In the genomic region with DNA sequence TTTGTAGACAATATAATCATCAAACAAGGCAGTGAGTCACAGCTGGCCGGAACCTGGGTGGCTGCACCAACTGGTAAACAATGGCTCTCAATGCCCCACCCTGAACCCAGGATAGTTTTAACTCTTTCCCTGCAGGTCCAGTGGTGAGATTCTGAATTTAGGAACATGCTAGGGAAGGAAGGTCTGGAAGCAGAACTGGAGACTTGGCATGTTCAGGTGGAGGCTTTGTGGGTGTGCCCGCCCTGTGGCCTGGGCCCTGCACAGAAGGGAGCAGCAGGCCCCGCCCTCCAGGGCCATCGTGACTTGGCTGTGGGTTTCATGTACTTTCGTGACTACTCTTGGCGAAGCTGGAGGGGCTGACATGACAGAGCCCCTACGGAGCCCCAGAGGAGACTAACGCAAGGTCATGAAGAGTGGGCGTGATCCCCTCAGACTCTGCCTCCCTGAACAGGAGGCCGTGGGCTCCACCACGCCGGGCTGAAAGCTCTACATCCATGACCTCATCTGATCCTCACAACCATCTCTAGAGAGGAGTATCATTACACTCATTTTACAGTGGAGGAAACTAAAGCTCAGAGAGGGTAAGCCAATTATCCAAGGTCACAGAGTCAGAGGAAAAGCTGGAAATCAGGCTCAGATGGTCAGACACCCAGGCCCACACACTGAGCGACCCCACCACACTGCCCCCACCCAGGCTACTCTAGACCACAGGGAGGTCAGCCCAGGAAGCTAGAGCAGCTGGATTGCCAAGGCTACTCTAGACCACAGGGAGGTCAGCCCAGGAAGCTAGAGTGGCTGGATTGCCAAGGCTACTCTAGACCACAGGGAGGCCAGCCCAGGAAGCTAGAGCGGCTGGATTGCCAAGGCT, we compare ENCODE assay signal across 8 cellular contexts. TPM values are rescaled to one million over a fixed set of nuclear protein-coding genes. Genes with fewer than 3 reads are reported as not detected.
DNase-seq lines count a peak whose midpoint lies in the region; ATAC-seq and TF ChIP-seq lines count a peak whose summit lies in the region.

No MANE protein-coding gene starts in this region.

- H2AK9ac ChIP-seq in IMR-90 (replicated peaks; ENCODE audit: low read depth, low read length, poor library complexity) = peak overlapping the region; percentile 85

- peak overlapping the region; percentile 1 for H2AFZ ChIP-seq in IMR-90 (replicated peaks; ENCODE audit: low read length, poor library complexity)

- peaks cover 24 to 75% of the 10 kb centered on the region in 2 experiments for H3K79me1 ChIP-seq in IMR-90 (ENCODE audit: low read depth in 1 of 2, low read length in 2 of 2)

- H3K14ac ChIP-seq in IMR-90 (replicated peaks; ENCODE audit: low read depth, low read length) = peak overlapping the region; percentile 42

- no peak; the same call in 1 of the 2 replicates for TF ChIP-seq RAD21 in IMR-90 (IDR thresholded peaks at IDR 0.05; ENCODE audit: low read length)

- in situ Hi-C loops in IMR-90 (cut with MboI; ENCODE audit: low sequenced_read_pairs) = no loop called here

- H4K20me1 ChIP-seq in IMR-90 (ENCODE audit: insufficient read depth, low read length) = peaks cover 5% of the 10 kb centered on the region; the same call in 1 of the 2 replicates

- H2BK120ac ChIP-seq in IMR-90 (ENCODE audit: low read depth, low read length) = peak overlapping the region; percentile 89

- no TSS peak for BruUV-seq in IMR-90 (replicated peaks; lab: Mats Ljungman, UMichigan)

- DNase-seq in AG08395 (ENCODE audit: low spot score) (peak; percentile 78), IMR-90 (peak; percentile 57), NCI-H2029 (lab: John Stamatoyannopoulos, UW) (no peak), NCI-H524 (lab: John Stamatoyannopoulos, UW) (no peak)
- no peak for DNase-seq in naive thymus-derived CD8-positive, alpha-beta T cell

- peaks cover 0 to 44% (median 7%) of the 10 kb centered on the region in 3 donors for H3K36me3 Mint-ChIP-seq in naive thymus-derived CD8-positive, alpha-beta T cell

- peak; percentile 76 for ATAC-seq in IMR-90 (ENCODE audit: low read depth)
- ATAC-seq in naive thymus-derived CD8-positive, alpha-beta T cell = no peak
- ATAC-seq in GM19324 (IDR thresholded peaks at IDR 0.05; ENCODE audit: low FRiP score, unreplicated experiment) = no peak
- no peak for ATAC-seq in HG03520 (IDR thresholded peaks at IDR 0.05; ENCODE audit: unreplicated experiment)

- intact Hi-C loops in IMR-90 (cut with micrococcal nuclease) = no loop called here

- peak overlapping the region; percentile 31 for H2BK20ac ChIP-seq in IMR-90 (ENCODE audit: low read depth, low read length)

- H3K4me2 ChIP-seq in IMR-90 (ENCODE audit: low read depth, low read length) = no peak overlapping the region

- CTCF ChIA-PET in IMR-90 (lab: Yijun Ruan, JAX) = interaction anchor here (2.0 kb wide), 1 partner anchor 11 kb away, joined by 6 read pairs; no protein-coding TSS in a partner anchor

- POLR2A ChIA-PET in IMR-90 (lab: Charles Lee; ENCODE audit: unreplicated experiment) = no interaction called here
- POLR2A ChIA-PET in naive thymus-derived CD8-positive, alpha-beta T cell (lab: Charles Lee) = interaction anchor here (1.1 kb wide), 1 partner anchor 42 kb away, joined by 3 read pairs; no protein-coding TSS in a partner anchor

- no peak overlapping the region for H3K4me3 Mint-ChIP-seq in naive thymus-derived CD8-positive, alpha-beta T cell

- peak overlapping the region; percentile 51 for H3K4ac ChIP-seq in IMR-90 (ENCODE audit: low read depth, low read length)

- H4K5ac ChIP-seq in IMR-90 (ENCODE audit: low read depth, low read length) = peak overlapping the region; percentile 51; the same call in 1 of the 2 replicates

- H3K4me1 Mint-ChIP-seq in naive thymus-derived CD8-positive, alpha-beta T cell = peaks cover 2 to 17% (median 6%) of the 10 kb centered on the region in 4 donors

- H3K4me3 ChIP-seq in IMR-90 (ENCODE audit: insufficient read depth, low read depth, low read length) (no peak overlapping the region), duodenal mucosa (ENCODE audit: low read depth in 1 of 2, low read length in 2 of 2) (no peak overlapping the region)

- H4K91ac ChIP-seq in IMR-90 (ENCODE audit: insufficient read depth, low read depth, low read length) = peak overlapping the region; percentile 88

- no peak for TF ChIP-seq POLR2A in IMR-90 (IDR thresholded peaks at IDR 0.05; ENCODE audit: low read depth, low read length)

- peak overlapping the region; percentile 75 for H3K56ac ChIP-seq in IMR-90 (ENCODE audit: extremely low read depth, insufficient read depth, low read length)

- TF ChIP-seq CTCF in IMR-90 (conservative IDR thresholded peaks at IDR 0.05; ENCODE audit: low read depth, low read length) = no peak

- peak overlapping the region; percentile 60; the same call in 1 of the 2 replicates for H3K23ac ChIP-seq in IMR-90 (ENCODE audit: low read depth, low read length)

- peaks cover 17% of the 10 kb centered on the region for H3K4me1 ChIP-seq in IMR-90 (ENCODE audit: control insufficient read depth, insufficient read depth, low read length)
- H3K4me1 ChIP-seq in duodenal mucosa (ENCODE audit: control insufficient read depth in 1 of 2, insufficient read depth in 2 of 2, low read length in 2 of 2) = peaks cover 24 to 26% of the 10 kb centered on the region in 2 donors

- peaks cover 14% of the 10 kb centered on the region for H3K9me1 ChIP-seq in IMR-90 (ENCODE audit: insufficient read depth, low read length)

- H2AK5ac ChIP-seq in IMR-90 (ENCODE audit: low read depth, low read length) = peak overlapping the region; percentile 86

- H3K9me3 ChIP-seq in IMR-90 (ENCODE audit: control insufficient read depth, insufficient read depth, low read length) (no peaks in the 10 kb centered on the region), duodenal mucosa (ENCODE audit: control insufficient read depth in 1 of 2, low read length in 2 of 2) (no peaks in the 10 kb centered on the region)

- H3K9ac ChIP-seq in IMR-90 (ENCODE audit: low read depth, low read length) = no peak overlapping the region
- H3K9ac ChIP-seq in duodenal mucosa (ENCODE audit: low read depth in 1 of 2, low read length in 2 of 2) = peak overlapping the region in 1 of 2 donors; percentile 24

- no peaks in the 10 kb centered on the region for H3K9me3 Mint-ChIP-seq in naive thymus-derived CD8-positive, alpha-beta T cell

- dilution Hi-C loops in IMR-90 (cut with HindIII; ENCODE audit: low sequenced_read_pairs, unreplicated experiment) = no loop called here

- peak overlapping the region; percentile 46 to 74 for H4K8ac ChIP-seq in IMR-90 (ENCODE audit: low read depth in 2 of 2, low read length in 2 of 2)

- no peaks in the 10 kb centered on the region for H3K27me3 Mint-ChIP-seq in naive thymus-derived CD8-positive, alpha-beta T cell

- WGBS in IMR-90 (ENCODE audit: extremely low coverage in 2 of 2, insufficient read length in 1 of 2), 2 experiments = no CpG with 5 or more reads among the region's 14 CpGs

- H3K27me3 ChIP-seq in IMR-90 (ENCODE audit: control insufficient read depth, insufficient read depth, low read length) (no peaks in the 10 kb centered on the region), duodenal mucosa (ENCODE audit: control insufficient read depth in 1 of 2, insufficient read depth in 2 of 2, low read length in 2 of 2) (no peaks in the 10 kb centered on the region)

- peak overlapping the region; percentile 18; the same call in 1 of the 2 replicates for H3K18ac ChIP-seq in IMR-90 (ENCODE audit: low read depth, low read length)

- H3K27ac ChIP-seq in IMR-90 (ENCODE audit: insufficient read depth, low read length) = peak overlapping the region; percentile 51
- H3K27ac ChIP-seq in duodenal mucosa (ENCODE audit: low read depth, low read length) = peak overlapping the region; percentile 48

- H3K36me3 ChIP-seq in IMR-90 (ENCODE audit: control insufficient read depth, insufficient read depth, low read length) (peaks cover 72% of the 10 kb centered on the region), duodenal mucosa (ENCODE audit: control insufficient read depth in 1 of 2, insufficient read depth in 2 of 2, low read length in 2 of 2) (peaks cover 12 to 71% of the 10 kb centered on the region in 2 donors)

- H2BK5ac ChIP-seq in IMR-90 (ENCODE audit: low read depth, low read length, poor library complexity, severe bottlenecking) = peak overlapping the region; percentile 59

- peak overlapping the region in 6 of 10 donors; percentile 11 to 79 (median 56) for H3K27ac Mint-ChIP-seq in naive thymus-derived CD8-positive, alpha-beta T cell

- H2BK15ac ChIP-seq in IMR-90 (ENCODE audit: low read depth, low read length) = peak overlapping the region; percentile 80; the same call in 1 of the 3 replicates

TF ChIP-seq in IMR-90, 13 proteins besides CTCF, POLR2A, EP300 and RAD21:
- TF ChIP-seq RFX5 (IDR thresholded peaks at IDR 0.05; ENCODE audit: low read depth, low read length) (no peak), FOS (IDR thresholded peaks at IDR 0.05; ENCODE audit: low read depth, low read length) (peak; percentile 58), SMC3 (IDR thresholded peaks at IDR 0.05; ENCODE audit: low read depth, low read length) (0 out of 2 replicates have a peak, but pooled peaks have one; percentile 13)

RNA-seq across cellular contexts. Expression of gene MAFF, which starts 27.3 kb away (rescaled TPM):
- 18.3 and 24.2 TPM in 2 replicates for total RNA-seq in IMR-90 (2012; rRNA removed)
- polyA plus RNA-seq in IMR-90 (2012; rRNA removed) = 25.9 and 29.5 TPM in 2 replicates
- 31.9 and 44.3 TPM in 2 replicates for polyA plus RNA-seq in IMR-90 (2012; cell fraction: cytosol; rRNA removed)
- polyA plus RNA-seq in IMR-90 (2012; cell fraction: nucleus; rRNA removed; ENCODE audit: low replicate concordance) = 60.3 and 64.4 TPM in 2 replicates
- 1 to 10 TPM; 5.5 to 6.2 TPM for total RNA-seq in naive thymus-derived CD8-positive, alpha-beta T cell
- polyA plus RNA-seq in naive thymus-derived CD8-positive, alpha-beta T cell = 1 to 10 TPM; 2.6 to 3.3 (median 3.0) TPM

RNA-seq across cellular contexts. Expression of gene TMEM184B, which starts 43.7 kb away (rescaled TPM):
- total RNA-seq in IMR-90 (2012; rRNA removed) = 9.1 and 9.2 TPM in 2 replicates
- 81.1 and 87.5 TPM in 2 replicates for polyA plus RNA-seq in IMR-90 (2012; rRNA removed)
- polyA plus RNA-seq in IMR-90 (2012; cell fraction: cytosol; rRNA removed) = 40.0 and 98.4 TPM in 2 replicates
- 132 and 272 TPM in 2 replicates for polyA plus RNA-seq in IMR-90 (2012; cell fraction: nucleus; rRNA removed; ENCODE audit: low replicate concordance)
- total RNA-seq in naive thymus-derived CD8-positive, alpha-beta T cell = 10 to 100 TPM; 25.5 to 26.8 TPM
- polyA plus RNA-seq in naive thymus-derived CD8-positive, alpha-beta T cell = 10 to 100 TPM in 1 of 3 donors, 1 to 10 TPM in 2; 5.1 to 13.0 (median 5.4) TPM

RNA-seq across cellular contexts. Expression of gene PLA2G6, which starts 47.5 kb away (rescaled TPM):
- 3.9 and 6.1 TPM in 2 replicates for total RNA-seq in IMR-90 (2012; rRNA removed)
- 10.3 TPM in 2 replicates for polyA plus RNA-seq in IMR-90 (2012; rRNA removed)
- 2.1 and 4.1 TPM in 2 replicates for polyA plus RNA-seq in IMR-90 (2012; cell fraction: cytosol; rRNA removed)
- 109 and 145 TPM in 2 replicates for polyA plus RNA-seq in IMR-90 (2012; cell fraction: nucleus; rRNA removed; ENCODE audit: low replicate concordance)
- 100 to 1,000 TPM; 173 to 186 TPM for total RNA-seq in naive thymus-derived CD8-positive, alpha-beta T cell
- 1 to 10 TPM; 2.6 to 7.2 (median 2.6) TPM for polyA plus RNA-seq in naive thymus-derived CD8-positive, alpha-beta T cell

Comparison
In these comparisons a context has a peak if more than half of its experiments do, and no peak if none do; other contexts are left out.
1. DNase-seq: peak in AG08395 (single experiment) and IMR-90 (single experiment); none in naive thymus-derived CD8-positive, alpha-beta T cell (0 of 10), NCI-H2029 (single experiment) and NCI-H524 (0 of 2).
2. RNA of gene PLA2G6, which starts 47.5 kb away (total RNA-seq): 173 to 186 TPM in naive thymus-derived CD8-positive, alpha-beta T cell; 3.9 to 6.1 TPM in IMR-90; every median in the first group is over 10 times any median in the second.